Comparison of ENCODE assay signal across 1 cellular context in genomic region chr6:109671721-109672120, GRCh38.
TF ChIP-seq lines count a peak whose summit lies in the region.

No MANE protein-coding gene starts in this region.

TF ChIP-seq in SK-N-SH treated with all-trans-retinoic acid at 6 μM for 48 hours, 23 proteins besides CTCF, POLR2A, EP300 and RAD21 (continued from another document):
- no peak for TF ChIP-seq OSR1 (CRISPR knock-in tag; IDR thresholded peaks at IDR 0.05)
- TF ChIP-seq, protein P1, sequence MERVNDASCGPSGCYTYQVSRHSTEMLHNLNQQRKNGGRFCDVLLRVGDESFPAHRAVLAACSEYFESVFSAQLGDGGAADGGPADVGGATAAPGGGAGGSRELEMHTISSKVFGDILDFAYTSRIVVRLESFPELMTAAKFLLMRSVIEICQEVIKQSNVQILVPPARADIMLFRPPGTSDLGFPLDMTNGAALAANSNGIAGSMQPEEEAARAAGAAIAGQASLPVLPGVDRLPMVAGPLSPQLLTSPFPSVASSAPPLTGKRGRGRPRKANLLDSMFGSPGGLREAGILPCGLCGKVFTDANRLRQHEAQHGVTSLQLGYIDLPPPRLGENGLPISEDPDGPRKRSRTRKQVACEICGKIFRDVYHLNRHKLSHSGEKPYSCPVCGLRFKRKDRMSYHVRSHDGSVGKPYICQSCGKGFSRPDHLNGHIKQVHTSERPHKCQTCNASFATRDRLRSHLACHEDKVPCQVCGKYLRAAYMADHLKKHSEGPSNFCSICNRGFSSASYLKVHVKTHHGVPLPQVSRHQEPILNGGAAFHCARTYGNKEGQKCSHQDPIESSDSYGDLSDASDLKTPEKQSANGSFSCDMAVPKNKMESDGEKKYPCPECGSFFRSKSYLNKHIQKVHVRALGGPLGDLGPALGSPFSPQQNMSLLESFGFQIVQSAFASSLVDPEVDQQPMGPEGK (CRISPR knock-in tag; IDR thresholded peaks at IDR 0.05; ENCODE audit: borderline replicate concordance): no peak
- no peak for TF ChIP-seq TOX (CRISPR knock-in tag; IDR thresholded peaks at IDR 0.05; ENCODE audit: borderline replicate concordance)
- TF ChIP-seq SNAI2 (CRISPR knock-in tag; IDR thresholded peaks at IDR 0.05): no peak
- TF ChIP-seq ISL1 (CRISPR knock-in tag; IDR thresholded peaks at IDR 0.05): no peak
- TF ChIP-seq ZFP3 (CRISPR knock-in tag; IDR thresholded peaks at IDR 0.05): no peak
- TF ChIP-seq BACH2 (CRISPR knock-in tag; IDR thresholded peaks at IDR 0.05; ENCODE audit: borderline replicate concordance): no peak
- TF ChIP-seq TCF4 (CRISPR knock-in tag; IDR thresholded peaks at IDR 0.05; ENCODE audit: borderline replicate concordance): no peak
- TF ChIP-seq, protein P2, sequence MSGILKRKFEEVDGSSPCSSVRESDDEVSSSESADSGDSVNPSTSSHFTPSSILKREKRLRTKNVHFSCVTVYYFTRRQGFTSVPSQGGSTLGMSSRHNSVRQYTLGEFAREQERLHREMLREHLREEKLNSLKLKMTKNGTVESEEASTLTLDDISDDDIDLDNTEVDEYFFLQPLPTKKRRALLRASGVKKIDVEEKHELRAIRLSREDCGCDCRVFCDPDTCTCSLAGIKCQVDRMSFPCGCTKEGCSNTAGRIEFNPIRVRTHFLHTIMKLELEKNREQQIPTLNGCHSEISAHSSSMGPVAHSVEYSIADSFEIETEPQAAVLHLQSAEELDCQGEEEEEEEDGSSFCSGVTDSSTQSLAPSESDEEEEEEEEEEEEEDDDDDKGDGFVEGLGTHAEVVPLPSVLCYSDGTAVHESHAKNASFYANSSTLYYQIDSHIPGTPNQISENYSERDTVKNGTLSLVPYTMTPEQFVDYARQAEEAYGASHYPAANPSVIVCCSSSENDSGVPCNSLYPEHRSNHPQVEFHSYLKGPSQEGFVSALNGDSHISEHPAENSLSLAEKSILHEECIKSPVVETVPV (CRISPR knock-in tag; IDR thresholded peaks at IDR 0.05): no peak
- no peak for TF ChIP-seq ESRRG (CRISPR knock-in tag; IDR thresholded peaks at IDR 0.05)
- TF ChIP-seq TSHZ2 (CRISPR knock-in tag; IDR thresholded peaks at IDR 0.05): no peak
- TF ChIP-seq ZNF8 (CRISPR knock-in tag; IDR thresholded peaks at IDR 0.05): no peak
- TF ChIP-seq ZC3H10 (CRISPR knock-in tag; IDR thresholded peaks at IDR 0.05): no peak
